In genomic region chr7:105760549-105761447, GRCh38 we compare ENCODE assay signal across 8 cellular contexts.
DNase-seq lines count a peak whose midpoint lies in the region; ATAC-seq and TF ChIP-seq lines count a peak whose summit lies in the region.
"Had no signal": no experiment of that assay in that cellular context is flagged by ENCODE, and none has a peak within 500 bp of the region (broad histone marks: within the 10 kb centered on the region; RNA-seq: fewer than 3 reads in every experiment).

No MANE protein-coding gene starts in this region.

- ATAC-seq in CD8-positive, alpha-beta T cell, result peak; percentile 69
- ATAC-seq in activated T-helper 17 cell treated with anti-CD3 and anti-CD28 coated beads, Interleukin-2, amount 50 U/mL, for 72 hours (replicated peaks), result peak; percentile 61
- peak; percentile 82 for ATAC-seq in naive thymus-derived CD4-positive, alpha-beta T cell
- ATAC-seq in HG03135 (IDR thresholded peaks at IDR 0.05; ENCODE audit: unreplicated experiment), result no peak
- ATAC-seq in GM18873 (IDR thresholded peaks at IDR 0.05; ENCODE audit: low FRiP score, unreplicated experiment), result no peak

- H3K27me3 ChIP-seq in CD8-positive, alpha-beta T cell (ENCODE audit: insufficient read depth, low read length), result no peaks in the 10 kb centered on the region
- no peaks in the 10 kb centered on the region for H3K27me3 ChIP-seq in naive thymus-derived CD4-positive, alpha-beta T cell (ENCODE audit: control insufficient read depth in 2 of 2, insufficient read depth in 2 of 2, low read length in 2 of 2)

- TF ChIP-seq CTCF in CD8-positive, alpha-beta T cell (IDR thresholded peaks at IDR 0.05), result no peak
- no peak for TF ChIP-seq CTCF in HEK293 (tag by site-specific recombination; IDR thresholded peaks at IDR 0.05)
- TF ChIP-seq CTCF in endothelial cell (IDR thresholded peaks at IDR 0.05; ENCODE audit: unreplicated experiment), result no peak

- H3K27ac ChIP-seq in CD8-positive, alpha-beta T cell (ENCODE audit: low read depth, low read length), result no peak overlapping the region
- H3K27ac ChIP-seq in HEK293 (ENCODE audit: extremely low read depth, low read depth, low read length), result no peak overlapping the region
- no peak overlapping the region for H3K27ac ChIP-seq in naive thymus-derived CD4-positive, alpha-beta T cell (ENCODE audit: low read depth, low read length)
- H3K27ac ChIP-seq: psoas muscle had no signal

- POLR2A ChIA-PET in CD8-positive, alpha-beta T cell (lab: Charles Lee), result interaction anchor here (0.7 to 1.9 kb wide), 11 partner anchors 10 to 284 kb away, joined by 3 to 9 read pairs (median 4); no protein-coding TSS in a partner anchor
- POLR2A ChIA-PET in HEK293 (lab: Yijun Ruan, JAX), result no interaction called here
- POLR2A ChIA-PET in naive thymus-derived CD4-positive, alpha-beta T cell (lab: Charles Lee), result interaction anchor here (0.9 to 2.6 kb wide), 10 partner anchors 9 to 281 kb away, joined by 3 to 12 read pairs (median 4); no protein-coding TSS in a partner anchor

- H3K4me1 ChIP-seq in CD8-positive, alpha-beta T cell (ENCODE audit: insufficient read depth, low read length), result peaks cover 30% of the 10 kb centered on the region
- no peaks in the 10 kb centered on the region for H3K4me1 ChIP-seq in HEK293 (ENCODE audit: control insufficient read depth, insufficient read depth, low read length)
- peaks cover 31 to 32% of the 10 kb centered on the region in 2 donors for H3K4me1 ChIP-seq in naive thymus-derived CD4-positive, alpha-beta T cell (ENCODE audit: control insufficient read depth in 2 of 2, insufficient read depth in 2 of 2, low read length in 2 of 2)
- H3K4me1 ChIP-seq: psoas muscle had no signal

- peaks cover 43% of the 10 kb centered on the region for H3K4me1 Mint-ChIP-seq in CD8-positive, alpha-beta T cell (ENCODE audit: low read depth)
- H3K4me1 Mint-ChIP-seq in activated T-helper 17 cell treated with anti-CD3 and anti-CD28 coated beads, Interleukin-2, amount 50 U/mL, for 72 hours, result peaks cover 25% of the 10 kb centered on the region
- peaks cover 28 to 60% (median 43%) of the 10 kb centered on the region in 7 donors for H3K4me1 Mint-ChIP-seq in naive thymus-derived CD4-positive, alpha-beta T cell
- peaks cover 10% of the 10 kb centered on the region for H3K4me1 Mint-ChIP-seq in endothelial cell (ENCODE audit: unreplicated experiment)

- no peak overlapping the region for H3K4me3 ChIP-seq in CD8-positive, alpha-beta T cell (ENCODE audit: low read depth, low read length)
- no peak overlapping the region for H3K4me3 ChIP-seq in HEK293 (ENCODE audit: low read depth, low read length)
- no peak overlapping the region for H3K4me3 ChIP-seq in naive thymus-derived CD4-positive, alpha-beta T cell (ENCODE audit: low read length)
- H3K4me3 ChIP-seq: psoas muscle had no signal

- H3K27me3 Mint-ChIP-seq in CD8-positive, alpha-beta T cell (ENCODE audit: low read depth), result no peaks in the 10 kb centered on the region
- H3K27me3 Mint-ChIP-seq in activated T-helper 17 cell treated with anti-CD3 and anti-CD28 coated beads, Interleukin-2, amount 50 U/mL, for 72 hours, result no peaks in the 10 kb centered on the region
- peaks cover 0 to 14% (median 0%) of the 10 kb centered on the region in 5 donors for H3K27me3 Mint-ChIP-seq in naive thymus-derived CD4-positive, alpha-beta T cell
- peaks cover 1% of the 10 kb centered on the region for H3K27me3 Mint-ChIP-seq in endothelial cell (ENCODE audit: unreplicated experiment)

- CTCF ChIA-PET in CD8-positive, alpha-beta T cell (lab: Charles Lee), result interaction anchor here (0.5 to 12.8 kb wide), 55 partner anchors 9 to 415 kb away, joined by 3 to 162 read pairs (median 4); no protein-coding TSS in a partner anchor
- CTCF ChIA-PET in HEK293 (lab: Yijun Ruan, JAX), result interaction anchor here (0.6 to 3.8 kb wide), 35 partner anchors 10 to 407 kb away, joined by 3 to 63 read pairs (median 4); partner anchors contain the start of gene ATXN7L1
- CTCF ChIA-PET in naive thymus-derived CD4-positive, alpha-beta T cell (lab: Charles Lee), result interaction anchor here (0.5 to 6.7 kb wide), 38 partner anchors 8 to 393 kb away, joined by 3 to 107 read pairs (median 4); no protein-coding TSS in a partner anchor

- H3K9me3 ChIP-seq in CD8-positive, alpha-beta T cell (ENCODE audit: low read length), result no peaks in the 10 kb centered on the region
- no peaks in the 10 kb centered on the region for H3K9me3 ChIP-seq in HEK293 (ENCODE audit: control insufficient read depth, insufficient read depth, low read depth, low read length)
- H3K9me3 ChIP-seq in naive thymus-derived CD4-positive, alpha-beta T cell (ENCODE audit: control insufficient read depth in 2 of 3, low read length in 3 of 3), result no peaks in the 10 kb centered on the region
- H3K9me3 ChIP-seq: psoas muscle had no signal

- peak overlapping the region; percentile 15 for H3K4me3 Mint-ChIP-seq in CD8-positive, alpha-beta T cell
- peak overlapping the region; percentile 9 for H3K4me3 Mint-ChIP-seq in activated T-helper 17 cell treated with anti-CD3 and anti-CD28 coated beads, Interleukin-2, amount 50 U/mL, for 72 hours
- H3K4me3 Mint-ChIP-seq in naive thymus-derived CD4-positive, alpha-beta T cell, result peak overlapping the region in 9 of 10 donors; percentile 1 to 82 (median 41)
- H3K4me3 Mint-ChIP-seq in endothelial cell (ENCODE audit: unreplicated experiment), result no peak overlapping the region

- H3K36me3 Mint-ChIP-seq in CD8-positive, alpha-beta T cell, result peaks cover 2% of the 10 kb centered on the region
- H3K36me3 Mint-ChIP-seq in activated T-helper 17 cell treated with anti-CD3 and anti-CD28 coated beads, Interleukin-2, amount 50 U/mL, for 72 hours (ENCODE audit: low read depth), result no peaks in the 10 kb centered on the region
- H3K36me3 Mint-ChIP-seq in naive thymus-derived CD4-positive, alpha-beta T cell, result peaks cover 0 to 5% (median 0%) of the 10 kb centered on the region in 5 donors
- no peaks in the 10 kb centered on the region for H3K36me3 Mint-ChIP-seq in endothelial cell (ENCODE audit: low read depth, unreplicated experiment)

- DNase-seq in CD8-positive, alpha-beta T cell, result peak in 4 of 7 experiments; percentile 15 to 59 (median 48)
- peak in 7 of 9 donors; percentile 18 to 68 (median 62) for DNase-seq in naive thymus-derived CD4-positive, alpha-beta T cell
- no peak for DNase-seq in endothelial cell (ENCODE audit: low spot score)

- no peaks in the 10 kb centered on the region for H3K36me3 ChIP-seq in CD8-positive, alpha-beta T cell (ENCODE audit: insufficient read depth, low read length)
- H3K36me3 ChIP-seq in HEK293 (ENCODE audit: control insufficient read depth in 2 of 2, insufficient read depth in 1 of 2, low read length in 2 of 2), result no peaks in the 10 kb centered on the region
- H3K36me3 ChIP-seq in naive thymus-derived CD4-positive, alpha-beta T cell (ENCODE audit: control insufficient read depth in 2 of 3, insufficient read depth in 3 of 3, low read length in 3 of 3), result no peaks in the 10 kb centered on the region

- no peaks in the 10 kb centered on the region for H3K9me3 Mint-ChIP-seq in CD8-positive, alpha-beta T cell
- H3K9me3 Mint-ChIP-seq in activated T-helper 17 cell treated with anti-CD3 and anti-CD28 coated beads, Interleukin-2, amount 50 U/mL, for 72 hours, result no peaks in the 10 kb centered on the region
- peaks cover 0 to 3% (median 0%) of the 10 kb centered on the region in 11 donors for H3K9me3 Mint-ChIP-seq in naive thymus-derived CD4-positive, alpha-beta T cell
- no peaks in the 10 kb centered on the region for H3K9me3 Mint-ChIP-seq in endothelial cell (ENCODE audit: unreplicated experiment)

- peak overlapping the region; percentile 70 for H3K27ac Mint-ChIP-seq in CD8-positive, alpha-beta T cell
- no peak overlapping the region for H3K27ac Mint-ChIP-seq in activated T-helper 17 cell treated with anti-CD3 and anti-CD28 coated beads, Interleukin-2, amount 50 U/mL, for 72 hours
- peak overlapping the region in 8 of 9 donors; percentile 43 to 90 (median 78) for H3K27ac Mint-ChIP-seq in naive thymus-derived CD4-positive, alpha-beta T cell
- no peak overlapping the region for H3K27ac Mint-ChIP-seq in endothelial cell (ENCODE audit: unreplicated experiment)

- intact Hi-C loops in CD8-positive, alpha-beta T cell (cut with DNase I, micrococcal nuclease), result loop anchor here (1.0 to 5.0 kb wide), 11 partner anchors 47 to 392 kb away; partner anchors contain the start of gene ATXN7L1 (in 2 of the 2)
- intact Hi-C loops in naive thymus-derived CD4-positive, alpha-beta T cell (cut with micrococcal nuclease), result loop anchor here (1.0 to 10.0 kb wide), 13 partner anchors 48 to 394 kb away; partner anchors contain the start of gene ATXN7L1 (in 1 of the 2)

TF ChIP-seq in HEK293, 187 proteins besides CTCF, POLR2A, EP300 and RAD21 (continues in another document):
- no peak for TF ChIP-seq ZNF621 (tag by site-specific recombination; IDR thresholded peaks at IDR 0.05)
- TF ChIP-seq, protein P1, sequence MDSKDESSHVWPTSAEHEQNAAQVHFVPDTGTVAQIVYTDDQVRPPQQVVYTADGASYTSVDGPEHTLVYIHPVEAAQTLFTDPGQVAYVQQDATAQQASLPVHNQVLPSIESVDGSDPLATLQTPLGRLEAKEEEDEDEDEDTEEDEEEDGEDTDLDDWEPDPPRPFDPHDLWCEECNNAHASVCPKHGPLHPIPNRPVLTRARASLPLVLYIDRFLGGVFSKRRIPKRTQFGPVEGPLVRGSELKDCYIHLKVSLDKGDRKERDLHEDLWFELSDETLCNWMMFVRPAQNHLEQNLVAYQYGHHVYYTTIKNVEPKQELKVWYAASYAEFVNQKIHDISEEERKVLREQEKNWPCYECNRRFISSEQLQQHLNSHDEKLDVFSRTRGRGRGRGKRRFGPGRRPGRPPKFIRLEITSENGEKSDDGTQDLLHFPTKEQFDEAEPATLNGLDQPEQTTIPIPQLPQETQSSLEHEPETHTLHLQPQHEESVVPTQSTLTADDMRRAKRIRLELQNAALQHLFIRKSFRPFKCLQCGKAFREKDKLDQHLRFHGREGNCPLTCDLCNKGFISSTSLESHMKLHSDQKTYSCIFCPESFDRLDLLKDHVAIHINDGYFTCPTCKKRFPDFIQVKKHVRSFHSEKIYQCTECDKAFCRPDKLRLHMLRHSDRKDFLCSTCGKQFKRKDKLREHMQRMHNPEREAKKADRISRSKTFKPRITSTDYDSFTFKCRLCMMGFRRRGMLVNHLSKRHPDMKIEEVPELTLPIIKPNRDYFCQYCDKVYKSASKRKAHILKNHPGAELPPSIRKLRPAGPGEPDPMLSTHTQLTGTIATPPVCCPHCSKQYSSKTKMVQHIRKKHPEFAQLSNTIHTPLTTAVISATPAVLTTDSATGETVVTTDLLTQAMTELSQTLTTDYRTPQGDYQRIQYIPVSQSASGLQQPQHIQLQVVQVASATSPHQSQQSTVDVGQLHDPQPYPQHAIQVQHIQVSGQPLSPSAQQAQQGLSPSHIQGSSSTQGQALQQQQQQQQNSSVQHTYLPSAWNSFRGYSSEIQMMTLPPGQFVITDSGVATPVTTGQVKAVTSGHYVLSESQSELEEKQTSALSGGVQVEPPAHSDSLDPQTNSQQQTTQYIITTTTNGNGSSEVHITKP (tag by site-specific recombination; IDR thresholded peaks at IDR 0.05), result peak; percentile 64; the same call in 1 of the 2 replicates

Comparison
In these comparisons a context has a peak if more than half of its experiments do, and no peak if none do; other contexts are left out.
1. ATAC-seq: peak in CD8-positive, alpha-beta T cell (single experiment), activated T-helper 17 cell treated with anti-CD3 and anti-CD28 coated beads, Interleukin-2, amount 50 U/mL, for 72 hours (single experiment) and naive thymus-derived CD4-positive, alpha-beta T cell (single experiment); none in HG03135 (single experiment) and GM18873 (single experiment).
2. H3K27ac Mint-ChIP-seq: peak in CD8-positive, alpha-beta T cell (single experiment) and naive thymus-derived CD4-positive, alpha-beta T cell (8 of 9); none in activated T-helper 17 cell treated with anti-CD3 and anti-CD28 coated beads, Interleukin-2, amount 50 U/mL, for 72 hours (single experiment) and endothelial cell (single experiment).